ENCODE assay signal across 9 cellular contexts in the genomic region with DNA sequence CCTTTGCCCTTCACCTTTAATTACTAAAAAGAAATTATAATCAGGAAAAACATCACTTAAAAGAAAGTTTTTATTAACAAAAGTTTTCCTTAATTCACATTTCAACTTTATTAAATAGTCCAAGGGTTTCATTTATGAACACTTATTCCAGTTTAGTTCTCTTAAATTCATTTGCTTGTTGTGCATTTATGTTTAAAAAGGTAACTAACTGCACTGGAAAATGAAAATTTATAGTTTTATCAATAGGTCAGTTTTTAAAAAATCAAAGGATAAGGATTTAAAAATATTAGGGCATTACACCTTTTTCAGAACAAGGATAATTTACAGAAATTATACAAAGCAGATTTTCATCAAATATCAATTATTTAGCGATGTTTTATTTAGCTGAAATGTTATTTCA. TPM values are rescaled to one million over a fixed set of nuclear protein-coding genes. Genes with fewer than 3 reads are reported as not detected.
A peak's percentile ranks its signal among the peaks of the same experiment; 100 is the strongest.
DNase-seq lines count a peak whose midpoint lies in the region; ATAC-seq, FAIRE-seq and TF ChIP-seq lines count a peak whose summit lies in the region.
"Had no signal": no experiment of that assay in that cellular context is flagged by ENCODE, and none has a peak within 500 bp of the region (broad histone marks: within the 10 kb centered on the region; RNA-seq: fewer than 3 reads in every experiment).

No MANE protein-coding gene starts in this region.

- TF ChIP-seq POLR2A in H1 (IDR thresholded peaks at IDR 0.05; ENCODE audit: control extremely low read depth in 1 of 2, low read depth in 2 of 2, low read length in 2 of 2) = no peak

- peaks cover 14 to 83% (median 15%) of the 10 kb centered on the region in 3 donors for H3K36me3 Mint-ChIP-seq in CD8-positive, alpha-beta memory T cell

- ATAC-seq in GM21381 (IDR thresholded peaks at IDR 0.05; ENCODE audit: unreplicated experiment) = no peak
- no peak for ATAC-seq in HG02678 (IDR thresholded peaks at IDR 0.05; ENCODE audit: unreplicated experiment)

- peaks cover 13% of the 10 kb centered on the region for H3F3A ChIP-seq in OCI-LY1 (ENCODE audit: insufficient read depth, low read length)

- no peak for DNase-seq in CD8-positive, alpha-beta memory T cell
- DNase-seq in H1 (ENCODE audit: low read depth in 1 of 2, low spot score in 2 of 2) (no peak), GM10266 (ENCODE audit: extremely low spot score) (no peak), NCI-H1930 (lab: John Stamatoyannopoulos, UW) (no peak)
- DNase-seq: left cardiac atrium had no signal

- H3K9ac ChIP-seq in OCI-LY1 (ENCODE audit: low read length) = peak overlapping the region; percentile 76
- H3K9ac ChIP-seq in H1 (replicated peaks in 1 of 4; ENCODE audit: extremely low read depth in 1 of 4, low read depth in 3 of 4, low read length in 3 of 4) = no peak overlapping the region

- H3K4ac ChIP-seq in H1 (replicated peaks; ENCODE audit: insufficient read length, low read depth, low read length) = no peak overlapping the region

- H3K27me3 Mint-ChIP-seq in CD8-positive, alpha-beta memory T cell = peaks cover 0 to 2% of the 10 kb centered on the region in 2 donors

- no peak overlapping the region for H2AK5ac ChIP-seq in H1 (ENCODE audit: low read depth, low read length)

- TF ChIP-seq RAD21 in H1 (IDR thresholded peaks at IDR 0.05 in 1 of 2, conservative IDR thresholded peaks at IDR 0.05 in 1 of 2; ENCODE audit: low read depth in 2 of 2, low read length in 2 of 2) = no peak

- H3K4me3 ChIP-seq in CD8-positive, alpha-beta memory T cell (ENCODE audit: low read length) = no peak overlapping the region
- H3K4me3 ChIP-seq in OCI-LY1 (ENCODE audit: low read depth, low read length, poor library complexity, severe bottlenecking) (peak overlapping the region; percentile 93), H1 (ENCODE audit: extremely low read depth in 1 of 4, insufficient read depth in 2 of 4, low read depth in 3 of 4, low read length in 4 of 4) (peak overlapping the region in 2 of 4 experiments; percentile 43 to 90; a peak in 4 of 8 replicates), neutrophil (ENCODE audit: low read depth in 1 of 2, low read length in 1 of 2) (peak overlapping the region; percentile 82 to 94)

- no peak overlapping the region for H2BK120ac ChIP-seq in H1 (replicated peaks; ENCODE audit: low read depth, low read length)

- peaks cover 35% of the 10 kb centered on the region for H3K4me1 ChIP-seq in CD8-positive, alpha-beta memory T cell (ENCODE audit: insufficient read depth, low read length)
- H3K4me1 ChIP-seq in OCI-LY1 (ENCODE audit: insufficient read depth, low read length, severe bottlenecking) (peaks cover 44% of the 10 kb centered on the region), H1 (replicated peaks in 1 of 4; ENCODE audit: control insufficient read depth in 3 of 4, insufficient read depth in 4 of 4, low read length in 3 of 4) (peaks cover 0 to 6% (median 1%) of the 10 kb centered on the region in 4 experiments; a peak in 3 of 7 replicates), neutrophil (ENCODE audit: control insufficient read depth in 1 of 2, insufficient read depth in 1 of 2, low read depth in 1 of 2, low read length in 1 of 2) (peaks cover 37 to 38% of the 10 kb centered on the region in 2 experiments)

- H2BK15ac ChIP-seq in H1 (ENCODE audit: low read length) = no peak overlapping the region

- POLR2A ChIA-PET in CD8-positive, alpha-beta memory T cell (lab: Charles Lee) = interaction anchor here (1.1 to 2.8 kb wide), 6 partner anchors 9 to 144 kb away, joined by 4 to 35 read pairs (median 12); a partner anchor contains a TSS
- POLR2A ChIA-PET in H1 (lab: Charles Lee; ENCODE audit: partially characterized antibody) = interaction anchor here (0.6 to 3.1 kb wide), 7 partner anchors 10 to 146 kb away, joined by 3 to 28 read pairs (median 4); a partner anchor contains a TSS

- peaks cover 5% of the 10 kb centered on the region for H3K23me2 ChIP-seq in H1 (ENCODE audit: low read depth, low read length)

- no peaks in the 10 kb centered on the region for H3K9me2 ChIP-seq in OCI-LY1 (ENCODE audit: low read depth, low read length)

- no peak overlapping the region for H2BK12ac ChIP-seq in H1 (ENCODE audit: low read depth, low read length)

- 91% methylated on average over 1 of the region's 1 CpG; no CpG with 5 or more reads in 1 of the 2 experiments for WGBS in H1 (ENCODE audit: extremely low coverage in 1 of 2, insufficient coverage in 1 of 2, insufficient read length in 1 of 2, insufficient replicate concordance in 2 of 2, low coverage in 1 of 2, low lambda C conversion rate in 2 of 2, missing lambda C conversion rate in 1 of 2), 2 experiments

- no peaks in the 10 kb centered on the region for H3K27me3 ChIP-seq in CD8-positive, alpha-beta memory T cell (ENCODE audit: insufficient read depth, low read length, poor library complexity, severe bottlenecking)
- H3K27me3 ChIP-seq in OCI-LY1 (ENCODE audit: insufficient read depth, low read length) = no peaks in the 10 kb centered on the region
- H3K27me3 ChIP-seq in H1 (replicated peaks in 1 of 4; ENCODE audit: control insufficient read depth in 3 of 4, extremely low read depth in 1 of 4, insufficient read depth in 3 of 4, low read length in 3 of 4) = peaks cover 0 to 5% (median 1%) of the 10 kb centered on the region in 4 experiments; a peak in 2 of 7 replicates
- no peaks in the 10 kb centered on the region for H3K27me3 ChIP-seq in neutrophil

- TF ChIP-seq CTCF in OCI-LY1 (IDR thresholded peaks at IDR 0.05; ENCODE audit: low read length) = no peak
- no peak for TF ChIP-seq CTCF in H1 (IDR thresholded peaks at IDR 0.05; ENCODE audit: control extremely low read depth in 1 of 3, insufficient read depth in 1 of 3, low read depth in 1 of 3, low read length in 3 of 3)
- TF ChIP-seq CTCF in neutrophil (IDR thresholded peaks at IDR 0.05) = no peak
- no peak for TF ChIP-seq CTCF in GM10266 (IDR thresholded peaks at IDR 0.05; ENCODE audit: control insufficient read depth, insufficient read depth, low read depth, missing control alignments)

- no peak overlapping the region for H4K5ac ChIP-seq in H1 (ENCODE audit: insufficient read length, low read depth, low read length)

- H4K20me1 ChIP-seq in OCI-LY1 (ENCODE audit: insufficient read depth, low read length) (0 out of 2 replicates have a peak, but pooled peaks cover 3% of the 10 kb centered on the region), H1 (replicated peaks in 1 of 2; ENCODE audit: control insufficient read depth in 1 of 2, insufficient read depth in 2 of 2, low read length in 2 of 2) (peaks cover 5 to 7% of the 10 kb centered on the region in 2 experiments)

- no peak overlapping the region for H4K8ac ChIP-seq in H1 (ENCODE audit: extremely low read depth, insufficient read depth, low read length)

- H3K23ac ChIP-seq in H1 (ENCODE audit: insufficient read length) = no peak overlapping the region

- no peak overlapping the region for H3K56ac ChIP-seq in H1 (replicated peaks; ENCODE audit: insufficient read length, low read depth, low read length)

- H3K14ac ChIP-seq in H1 (ENCODE audit: insufficient read length) = no peak overlapping the region

- no peaks in the 10 kb centered on the region for H3K9me3 ChIP-seq in CD8-positive, alpha-beta memory T cell (ENCODE audit: low read length)
- H3K9me3 ChIP-seq in OCI-LY1 (ENCODE audit: low read length) (no peaks in the 10 kb centered on the region), H1 (ENCODE audit: insufficient read depth in 2 of 2, low read depth in 1 of 2, low read length in 1 of 2) (no peaks in the 10 kb centered on the region), neutrophil (no peaks in the 10 kb centered on the region)

- H3K4me3 Mint-ChIP-seq in CD8-positive, alpha-beta memory T cell = peak overlapping the region; percentile 86 to 99 (median 95)

- peaks cover 2% of the 10 kb centered on the region for H3K79me1 ChIP-seq in H1 (ENCODE audit: low read depth, low read length)

- H2AFZ ChIP-seq in OCI-LY1 (ENCODE audit: low read length) = no peak overlapping the region
- H2AFZ ChIP-seq in H1 (ENCODE audit: low read length) = no peak overlapping the region

- H3K79me2 ChIP-seq in OCI-LY1 (ENCODE audit: insufficient read depth, low read length) (peaks cover 44% of the 10 kb centered on the region), H1 (ENCODE audit: control insufficient read depth in 1 of 2, insufficient read depth in 2 of 2, low read length in 2 of 2) (peaks cover 6 to 13% of the 10 kb centered on the region in 2 experiments; a peak in 3 of 4 replicates)

- peaks cover 40% of the 10 kb centered on the region for H3K36me3 ChIP-seq in CD8-positive, alpha-beta memory T cell (ENCODE audit: insufficient read depth, low read length)
- H3K36me3 ChIP-seq in OCI-LY1 (ENCODE audit: insufficient read depth, low read length) = peaks cover 87% of the 10 kb centered on the region
- H3K36me3 ChIP-seq in H1 (ENCODE audit: control insufficient read depth in 2 of 4, insufficient read depth in 4 of 4, low read length in 3 of 4) = peaks cover 2 to 59% (median 17%) of the 10 kb centered on the region in 4 experiments; a peak in 5 of 8 replicates
- peaks cover 66% of the 10 kb centered on the region for H3K36me3 ChIP-seq in neutrophil

- FAIRE-seq in H1 (lab: Jason Lieb, UNC) = no peak

- no peak overlapping the region for H3K18ac ChIP-seq in H1 (ENCODE audit: extremely low read depth, low read length)

- CTCF ChIA-PET in CD8-positive, alpha-beta memory T cell (lab: Charles Lee) = interaction anchor here (0.8 to 5.0 kb wide), 6 partner anchors 9 to 189 kb away, joined by 3 to 24 read pairs (median 4); a partner anchor contains a TSS
- CTCF ChIA-PET in H1 (lab: Charles Lee; ENCODE audit: partially characterized antibody) = interaction anchor here (0.6 to 2.2 kb wide), 7 partner anchors 9 to 380 kb away, joined by 3 to 5 read pairs (median 4); no protein-coding TSS in a partner anchor

- TF ChIP-seq EP300 in H1 (IDR thresholded peaks at IDR 0.05; ENCODE audit: borderline replicate concordance in 1 of 2, low read depth in 2 of 2, low read length in 2 of 2) = no peak

- no peaks in the 10 kb centered on the region for H3K9me3 Mint-ChIP-seq in CD8-positive, alpha-beta memory T cell

- H2BK5ac ChIP-seq in H1 (ENCODE audit: low read depth, low read length) = no peak overlapping the region

- no peak overlapping the region for H4K91ac ChIP-seq in H1 (replicated peaks; ENCODE audit: insufficient read length, low read length)

- peak overlapping the region; percentile 75 for H3K4me2 ChIP-seq in OCI-LY1 (ENCODE audit: low read length)
- H3K4me2 ChIP-seq in H1 (ENCODE audit: insufficient read depth in 1 of 2, low read depth in 2 of 2, low read length in 2 of 2) = peak overlapping the region; percentile 63 to 84; a peak in 3 of 4 replicates

- no peak overlapping the region for H2BK20ac ChIP-seq in H1 (ENCODE audit: low read length)

- H3K27ac ChIP-seq in CD8-positive, alpha-beta memory T cell (ENCODE audit: low read depth, low read length) = peak overlapping the region; percentile 60
- H3K27ac ChIP-seq in OCI-LY1 (ENCODE audit: low read depth, low read length, poor library complexity, severe bottlenecking) (peak overlapping the region; percentile 44), H1 (ENCODE audit: low read depth, low read length) (no peak overlapping the region), neutrophil (peak overlapping the region; percentile 93)

- H3K27ac Mint-ChIP-seq in CD8-positive, alpha-beta memory T cell = peak overlapping the region in 6 of 8 donors; percentile 82 to 98 (median 94)

- H3K4me1 Mint-ChIP-seq in CD8-positive, alpha-beta memory T cell = peaks cover 44 to 52% (median 48%) of the 10 kb centered on the region in 3 donors

RNA-seq across cellular contexts. Expression of a gene that starts 1.0 kb away (rescaled TPM):
- 100 to 1,000 TPM in 1 of 2 experiments, 10 to 100 TPM in 1; 98.1 to 102 TPM for total RNA-seq in CD8-positive, alpha-beta memory T cell
- polyA plus RNA-seq in CD8-positive, alpha-beta memory T cell = 95.0 TPM
- total RNA-seq in H1 (2021; fragmentation: NEBNext Ultra II Directional; extraction: Animal tissue kit (Norgen Biotek cat#: 25700)) = 45.5 and 47.8 TPM in 2 replicates
- polyA plus RNA-seq in H1 (2011; rRNA removed) = 12.1 and 15.7 TPM in 2 replicates
- 23.4 TPM for polyA plus RNA-seq in H1 (2011; cell fraction: cytosol; rRNA removed)
- 9.1 TPM for polyA plus RNA-seq in H1 (2011; cell fraction: nucleus; rRNA removed)
- polyA plus RNA-seq in H1 (2012, experiment 1 of 2) = 44.3 to 62.7 TPM (median 56.7 TPM) in 4 replicates
- 7.3 TPM for polyA plus RNA-seq in H1 (2012, experiment 2 of 2)
- 55.2 TPM for polyA plus RNA-seq in H1 (2013, experiment 1 of 2)
- 53.9 TPM for polyA plus RNA-seq in H1 (2013, experiment 2 of 2)
- polyA minus RNA-seq in H1 (2011; rRNA and poly(A)+ RNA removed) = 3.9 and 4.2 TPM in 2 replicates
- 12.0 TPM for polyA minus RNA-seq in H1 (2011; cell fraction: cytosol; rRNA and poly(A)+ RNA removed)
- polyA minus RNA-seq in H1 (2011; cell fraction: nucleus; rRNA and poly(A)+ RNA removed) = 14.7 TPM

RNA-seq across cellular contexts. Expression of a gene that starts 9.5 kb away (rescaled TPM):
- 100 to 1,000 TPM; 127 to 141 TPM for total RNA-seq in CD8-positive, alpha-beta memory T cell
- 33.8 TPM for polyA plus RNA-seq in CD8-positive, alpha-beta memory T cell
- 43.2 and 50.5 TPM in 2 replicates for total RNA-seq in H1 (2021; fragmentation: NEBNext Ultra II Directional; extraction: Animal tissue kit (Norgen Biotek cat#: 25700))
- polyA plus RNA-seq in H1 (2011; rRNA removed) = 4.6 and 8.1 TPM in 2 replicates
- polyA plus RNA-seq in H1 (2011; cell fraction: cytosol; rRNA removed) = 11.6 TPM
- 30.8 TPM for polyA plus RNA-seq in H1 (2011; cell fraction: nucleus; rRNA removed)
- 12.4 to 17.0 TPM (median 14.1 TPM) in 4 replicates for polyA plus RNA-seq in H1 (2012, experiment 1 of 2)
- 1.3 TPM for polyA plus RNA-seq in H1 (2012, experiment 2 of 2)
- polyA plus RNA-seq in H1 (2013, experiment 1 of 2) = 15.5 TPM
- 14.8 TPM for polyA plus RNA-seq in H1 (2013, experiment 2 of 2)
- polyA minus RNA-seq in H1 (2011; rRNA and poly(A)+ RNA removed) = 28.0 and 28.8 TPM in 2 replicates
- polyA minus RNA-seq in H1 (2011; cell fraction: cytosol; rRNA and poly(A)+ RNA removed) = 21.1 TPM
- 16.9 TPM for polyA minus RNA-seq in H1 (2011; cell fraction: nucleus; rRNA and poly(A)+ RNA removed)

RNA-seq across cellular contexts. Expression of a gene that starts 13.9 kb away (rescaled TPM):
- not detected for total RNA-seq in CD8-positive, alpha-beta memory T cell
- 0.10 TPM for polyA plus RNA-seq in CD8-positive, alpha-beta memory T cell
- total RNA-seq in H1 (2021; fragmentation: NEBNext Ultra II Directional; extraction: Animal tissue kit (Norgen Biotek cat#: 25700)) = not detected in 2 replicates
- not detected in 2 replicates for polyA plus RNA-seq in H1 (2011; rRNA removed)
- 0.04 TPM for polyA plus RNA-seq in H1 (2011; cell fraction: cytosol; rRNA removed)
- polyA plus RNA-seq in H1 (2011; cell fraction: nucleus; rRNA removed) = 0.04 TPM
- polyA plus RNA-seq in H1 (2012, experiment 1 of 2) = 0.12 to 0.29 TPM (median 0.20 TPM) in 4 replicates
- not detected for polyA plus RNA-seq in H1 (2012, experiment 2 of 2)
- polyA plus RNA-seq in H1 (2013, experiment 1 of 2) = not detected
- not detected for polyA plus RNA-seq in H1 (2013, experiment 2 of 2)
- not detected in 2 replicates for polyA minus RNA-seq in H1 (2011; rRNA and poly(A)+ RNA removed)
- not detected for polyA minus RNA-seq in H1 (2011; cell fraction: cytosol; rRNA and poly(A)+ RNA removed)
- not detected for polyA minus RNA-seq in H1 (2011; cell fraction: nucleus; rRNA and poly(A)+ RNA removed)

RNA-seq across cellular contexts. Expression of a gene that starts 26.0 kb away (rescaled TPM):
- total RNA-seq in CD8-positive, alpha-beta memory T cell = 10 to 100 TPM; 35.3 to 36.0 TPM
- 1.5 TPM for polyA plus RNA-seq in CD8-positive, alpha-beta memory T cell
- 32.3 and 32.8 TPM in 2 replicates for total RNA-seq in H1 (2021; fragmentation: NEBNext Ultra II Directional; extraction: Animal tissue kit (Norgen Biotek cat#: 25700))
- 34.0 and 37.3 TPM in 2 replicates for polyA plus RNA-seq in H1 (2011; rRNA removed)
- polyA plus RNA-seq in H1 (2011; cell fraction: cytosol; rRNA removed) = 40.6 TPM
- polyA plus RNA-seq in H1 (2011; cell fraction: nucleus; rRNA removed) = 20.6 TPM
- polyA plus RNA-seq in H1 (2012, experiment 1 of 2) = 28.5 to 44.8 TPM (median 40.1 TPM) in 4 replicates
- 14.9 TPM for polyA plus RNA-seq in H1 (2012, experiment 2 of 2)
- polyA plus RNA-seq in H1 (2013, experiment 1 of 2) = 22.7 TPM
- polyA plus RNA-seq in H1 (2013, experiment 2 of 2) = 28.3 TPM
- 18.3 and 24.6 TPM in 2 replicates for polyA minus RNA-seq in H1 (2011; rRNA and poly(A)+ RNA removed)
- 11.0 TPM for polyA minus RNA-seq in H1 (2011; cell fraction: cytosol; rRNA and poly(A)+ RNA removed)
- 18.3 TPM for polyA minus RNA-seq in H1 (2011; cell fraction: nucleus; rRNA and poly(A)+ RNA removed)

RNA-seq across cellular contexts. Expression of a gene that starts 52.0 kb away (rescaled TPM):
- total RNA-seq in CD8-positive, alpha-beta memory T cell = 100 to 1,000 TPM; 101 to 108 TPM
- 78.1 TPM for polyA plus RNA-seq in CD8-positive, alpha-beta memory T cell
- total RNA-seq in H1 (2021; fragmentation: NEBNext Ultra II Directional; extraction: Animal tissue kit (Norgen Biotek cat#: 25700)) = 56.3 and 59.6 TPM in 2 replicates
- polyA plus RNA-seq in H1 (2011; rRNA removed) = 35.5 and 35.8 TPM in 2 replicates
- polyA plus RNA-seq in H1 (2011; cell fraction: cytosol; rRNA removed) = 60.1 TPM
- polyA plus RNA-seq in H1 (2011; cell fraction: nucleus; rRNA removed) = 127 TPM
- 49.6 to 60.5 TPM (median 53.9 TPM) in 4 replicates for polyA plus RNA-seq in H1 (2012, experiment 1 of 2)
- 33.3 TPM for polyA plus RNA-seq in H1 (2012, experiment 2 of 2)
- 38.1 TPM for polyA plus RNA-seq in H1 (2013, experiment 1 of 2)
- 35.7 TPM for polyA plus RNA-seq in H1 (2013, experiment 2 of 2)
- 71.8 and 76.0 TPM in 2 replicates for polyA minus RNA-seq in H1 (2011; rRNA and poly(A)+ RNA removed)
- polyA minus RNA-seq in H1 (2011; cell fraction: cytosol; rRNA and poly(A)+ RNA removed) = 27.4 TPM
- 45.8 TPM for polyA minus RNA-seq in H1 (2011; cell fraction: nucleus; rRNA and poly(A)+ RNA removed)
